15 cellular contexts compared by ENCODE assay signal in genomic region chr11:864118-864827, GRCh38.
"Had no signal": no experiment of that assay in that cellular context is flagged by ENCODE, and none has a peak within 500 bp of the region (broad histone marks: within the 10 kb centered on the region; RNA-seq: fewer than 3 reads in every experiment).

No MANE protein-coding gene starts in this region.

- H3K4me3 ChIP-seq: body of pancreas, dorsolateral prefrontal cortex, left ventricle myocardium inferior, ovary, psoas muscle, skin epidermis, testis, upper lobe of left lung had no signal

- H3K9me3 ChIP-seq: body of pancreas, left ventricle myocardium inferior, ovary, psoas muscle, testis, upper lobe of left lung had no signal

- DNase-seq: activated CD4-positive, alpha-beta T cell treated with anti-CD3 and anti-CD28 coated beads for 36 hours; activated CD4-positive, alpha-beta T cell treated with anti-CD3 and anti-CD28 coated beads, Interleukin-2, amount 50 U/mL, for 48 hours; activated naive CD8-positive, alpha-beta T cell treated with anti-CD3 and anti-CD28 coated beads for 36 hours; amygdala; body of pancreas; dorsolateral prefrontal cortex; head of caudate nucleus; kidney; left ventricle myocardium inferior; mammary epithelial cell; ovary; psoas muscle; testis had no signal

- H3K27ac ChIP-seq: body of pancreas, left ventricle myocardium inferior, psoas muscle, skin epidermis, testis, upper lobe of left lung had no signal

- H3K27me3 ChIP-seq: body of pancreas, ovary, testis, upper lobe of left lung had no signal

- H3K36me3 ChIP-seq: ovary had no signal
